In genomic region chr7:137925754-137926153, GRCh38 we compare ENCODE assay signal across 19 cellular contexts.
"Had no signal": no experiment of that assay in that cellular context is flagged by ENCODE, and none has a peak within 500 bp of the region (broad histone marks: within the 10 kb centered on the region; RNA-seq: fewer than 3 reads in every experiment).

No MANE protein-coding gene starts in this region.

- H2AFZ ChIP-seq: parathyroid adenoma had no signal

- H3K4me3 ChIP-seq: breast epithelium, tibial nerve, vagina had no signal

- H3K27me3 ChIP-seq: breast epithelium, neutrophil, tibial nerve, vagina had no signal

- H3K9ac ChIP-seq: parathyroid adenoma had no signal

- FAIRE-seq: kidney had no signal

- H3K9me3 Mint-ChIP-seq: activated CD8-positive, alpha-beta T cell treated with anti-CD3 and anti-CD28 coated beads for 36 hours; activated naive CD4-positive, alpha-beta T cell treated with anti-CD3 and anti-CD28 coated beads for 36 hours; activated naive CD8-positive, alpha-beta T cell treated with anti-CD3 and anti-CD28 coated beads, Interleukin-2, amount 50 U/mL, for 24 hours; activated T-cell treated with anti-CD3 and anti-CD28 coated beads, Interleukin-2, amount 50 U/mL, for 24 hours; effector memory CD8-positive, alpha-beta T cell; T-helper 1 cell treated with Interleukin-12 subunit alpha and Interleukin-12 subunit beta and Interleukin-4 antibody, amounts not matched to agents 30 μg/mL and 1 μg/mL, for 36 hours had no signal

- H3K4me3 Mint-ChIP-seq: activated CD4-positive, alpha-beta T cell treated with anti-CD3 and anti-CD28 coated beads, Interleukin-2, amount 10 ng/mL, durations not matched to agents 24 days and 14 days; activated CD8-positive, alpha-beta T cell treated with anti-CD3 and anti-CD28 coated beads for 36 hours; activated naive CD4-positive, alpha-beta T cell treated with anti-CD3 and anti-CD28 coated beads for 36 hours; activated naive CD8-positive, alpha-beta T cell treated with anti-CD3 and anti-CD28 coated beads, Interleukin-2, amount 50 U/mL, for 24 hours; activated T-cell treated with anti-CD3 and anti-CD28 coated beads, Interleukin-2, amount 50 U/mL, for 24 hours; dendritic cell treated with granulocyte-macrophage colony-stimulating factor and Interleukin-4, amounts not matched to agents 40 ng/mL and 50 ng/mL, for 4 days; effector memory CD8-positive, alpha-beta T cell; naive thymus-derived CD4-positive, alpha-beta T cell; T-helper 1 cell treated with Interleukin-12 subunit alpha and Interleukin-12 subunit beta and Interleukin-4 antibody, amounts not matched to agents 30 μg/mL and 1 μg/mL, for 36 hours had no signal

- H3K36me3 ChIP-seq: breast epithelium had no signal

- H3K9me3 ChIP-seq: breast epithelium, neutrophil, tibial nerve, vagina had no signal

- H3K27ac Mint-ChIP-seq: activated CD4-positive, alpha-beta T cell treated with anti-CD3 and anti-CD28 coated beads, Interleukin-2, amount 10 ng/mL, durations not matched to agents 24 days and 14 days; activated CD8-positive, alpha-beta T cell treated with anti-CD3 and anti-CD28 coated beads for 36 hours; activated naive CD4-positive, alpha-beta T cell treated with anti-CD3 and anti-CD28 coated beads for 36 hours; activated naive CD8-positive, alpha-beta T cell treated with anti-CD3 and anti-CD28 coated beads, Interleukin-2, amount 50 U/mL, for 24 hours; activated T-cell treated with anti-CD3 and anti-CD28 coated beads, Interleukin-2, amount 50 U/mL, for 24 hours; naive thymus-derived CD4-positive, alpha-beta T cell; T-helper 1 cell treated with Interleukin-12 subunit alpha and Interleukin-12 subunit beta and Interleukin-4 antibody, amounts not matched to agents 30 μg/mL and 1 μg/mL, for 36 hours had no signal

- DNase-seq: activated CD4-positive, alpha-beta T cell treated with anti-CD3 and anti-CD28 coated beads, Interleukin-2, amount 10 ng/mL, durations not matched to agents 24 days and 14 days; activated CD8-positive, alpha-beta T cell treated with anti-CD3 and anti-CD28 coated beads for 36 hours; activated naive CD4-positive, alpha-beta T cell treated with anti-CD3 and anti-CD28 coated beads for 36 hours; activated naive CD8-positive, alpha-beta T cell treated with anti-CD3 and anti-CD28 coated beads, Interleukin-2, amount 50 U/mL, for 24 hours; activated T-cell treated with anti-CD3 and anti-CD28 coated beads, Interleukin-2, amount 50 U/mL, for 24 hours; anterior cingulate cortex; effector memory CD8-positive, alpha-beta T cell; kidney; naive thymus-derived CD4-positive, alpha-beta T cell; stimulated activated CD8-positive, alpha-beta memory T cell treated with anti-CD3 and anti-CD28 coated beads, Interleukin-4, amount 100 ng/mL, for 48 hours; stimulated activated naive CD8-positive, alpha-beta T cell treated with anti-CD3 and anti-CD28 coated beads, Interleukin-15, Interleukin-2, amounts not matched to agents 100 U/mL and 50 U/mL, for 24 hours; substantia nigra had no signal

- H3K27ac ChIP-seq: breast epithelium, neutrophil, parathyroid adenoma, vagina had no signal

- ATAC-seq: activated CD8-positive, alpha-beta T cell treated with anti-CD3 and anti-CD28 coated beads for 36 hours; activated naive CD8-positive, alpha-beta T cell treated with anti-CD3 and anti-CD28 coated beads, Interleukin-2, amount 50 U/mL, for 24 hours; effector memory CD8-positive, alpha-beta T cell; naive thymus-derived CD4-positive, alpha-beta T cell; stimulated activated naive CD8-positive, alpha-beta T cell treated with anti-CD3 and anti-CD28 coated beads, Interleukin-15, Interleukin-2, amounts not matched to agents 100 U/mL and 50 U/mL, for 24 hours had no signal

- H3K4me1 ChIP-seq: breast epithelium had no signal

- H3K27me3 Mint-ChIP-seq: activated CD4-positive, alpha-beta T cell treated with anti-CD3 and anti-CD28 coated beads, Interleukin-2, amount 10 ng/mL, durations not matched to agents 24 days and 14 days; activated CD8-positive, alpha-beta T cell treated with anti-CD3 and anti-CD28 coated beads for 36 hours; activated naive CD8-positive, alpha-beta T cell treated with anti-CD3 and anti-CD28 coated beads, Interleukin-2, amount 50 U/mL, for 24 hours; activated T-cell treated with anti-CD3 and anti-CD28 coated beads, Interleukin-2, amount 50 U/mL, for 24 hours; dendritic cell treated with granulocyte-macrophage colony-stimulating factor and Interleukin-4, amounts not matched to agents 40 ng/mL and 50 ng/mL, for 4 days; effector memory CD8-positive, alpha-beta T cell; naive thymus-derived CD4-positive, alpha-beta T cell had no signal
